ENCODE assay signal across 22 cellular contexts in genomic region chr11:11211186-11211585, GRCh38.
DNase-seq lines count a peak whose midpoint lies in the region; ATAC-seq and TF ChIP-seq lines count a peak whose summit lies in the region.
"Had no signal": no experiment of that assay in that cellular context is flagged by ENCODE, and none has a peak within 500 bp of the region (broad histone marks: within the 10 kb centered on the region; RNA-seq: fewer than 3 reads in every experiment).

No MANE protein-coding gene starts in this region.

- H3K36me3 Mint-ChIP-seq in activated CD4-positive, alpha-beta memory T cell treated with anti-CD3 and anti-CD28 coated beads, Interleukin-2, amount 10 ng/mL, durations not matched to agents 7 days and 5 days (ENCODE audit: low read depth), result no peaks in the 10 kb centered on the region

- no peak overlapping the region for H3K27ac Mint-ChIP-seq in activated CD4-positive, alpha-beta memory T cell treated with anti-CD3 and anti-CD28 coated beads, Interleukin-2, amount 10 ng/mL, durations not matched to agents 7 days and 5 days
- H3K27ac Mint-ChIP-seq: activated CD4-positive, alpha-beta T cell treated with anti-CD3 and anti-CD28 coated beads, Interleukin-2, amount 10 ng/mL, durations not matched to agents 24 days and 14 days had no signal

- 28% methylated on average over 7 of the region's 7 CpGs for WGBS in prostate gland

- no peaks in the 10 kb centered on the region for H3K9me3 Mint-ChIP-seq in activated CD4-positive, alpha-beta memory T cell treated with anti-CD3 and anti-CD28 coated beads, Interleukin-2, amount 10 ng/mL, durations not matched to agents 7 days and 5 days
- H3K9me3 Mint-ChIP-seq: activated CD4-positive, alpha-beta T cell treated with anti-CD3 and anti-CD28 coated beads, Interleukin-2, amount 10 ng/mL, durations not matched to agents 24 days and 14 days had no signal

- H3K4me3 Mint-ChIP-seq in activated CD4-positive, alpha-beta memory T cell treated with anti-CD3 and anti-CD28 coated beads, Interleukin-2, amount 10 ng/mL, durations not matched to agents 7 days and 5 days, result no peak overlapping the region
- H3K4me3 Mint-ChIP-seq: activated CD4-positive, alpha-beta T cell treated with anti-CD3 and anti-CD28 coated beads, Interleukin-2, amount 10 ng/mL, durations not matched to agents 24 days and 14 days; neural crest cell had no signal

- no peaks in the 10 kb centered on the region for H3K27me3 ChIP-seq in prostate gland (replicated peaks; ENCODE audit: insufficient read depth)
- H3K27me3 ChIP-seq: stomach had no signal

- TF ChIP-seq POLR2A in prostate gland (IDR thresholded peaks at IDR 0.05), result no peak

- CTCF ChIA-PET in activated CD4-positive, alpha-beta memory T cell treated with anti-CD3 and anti-CD28 coated beads, Interleukin-2, amount 10 ng/mL, durations not matched to agents 7 days and 5 days (lab: Charles Lee), result no interaction called here

- intact Hi-C loops in prostate gland (cut with DNase I), result no loop called here

- no peak overlapping the region for H3K4me3 ChIP-seq in prostate gland
- H3K4me3 ChIP-seq: smooth muscle cell, stomach had no signal

- H3K4me1 Mint-ChIP-seq in activated CD4-positive, alpha-beta memory T cell treated with anti-CD3 and anti-CD28 coated beads, Interleukin-2, amount 10 ng/mL, durations not matched to agents 7 days and 5 days, result no peaks in the 10 kb centered on the region
- H3K4me1 Mint-ChIP-seq: activated CD4-positive, alpha-beta T cell treated with anti-CD3 and anti-CD28 coated beads, Interleukin-2, amount 10 ng/mL, durations not matched to agents 24 days and 14 days had no signal

- POLR2A ChIA-PET in activated CD4-positive, alpha-beta memory T cell treated with anti-CD3 and anti-CD28 coated beads, Interleukin-2, amount 10 ng/mL, durations not matched to agents 7 days and 5 days (lab: Charles Lee), result no interaction called here

- H3K9me3 ChIP-seq in prostate gland, result no peaks in the 10 kb centered on the region
- H3K9me3 ChIP-seq: stomach had no signal

- peak; percentile 67 for ATAC-seq in esophagus mucosa

- DNase-seq in DMS79 treated with DMSO at 0.1 percent for 48 hours (lab: John Stamatoyannopoulos, UW), result peak; percentile 82
- no peak for DNase-seq in DMS79 (lab: John Stamatoyannopoulos, UW)
- peak; percentile 24 for DNase-seq in NCI-H460 (ENCODE audit: extremely low read depth, low read depth)
- peak; percentile 36 for DNase-seq in prostate gland (ENCODE audit: low spot score)
- DNase-seq in NCI-H146 treated with DMSO at 0.1 percent for 48 hours (lab: John Stamatoyannopoulos, UW; ENCODE audit: unreplicated experiment), result no peak
- DNase-seq in amniotic stem cell (lab: John Stamatoyannopoulos, UW), result no peak
- no peak for DNase-seq in activated CD4-positive, alpha-beta memory T cell treated with anti-CD3 and anti-CD28 coated beads, Interleukin-2, amount 10 ng/mL, durations not matched to agents 7 days and 5 days
- DNase-seq: 8988T; activated CD8-positive, alpha-beta memory T cell treated with anti-CD3 and anti-CD28 coated beads, Interleukin-2, amount 50 U/mL, for 4 hours; activated effector memory CD4-positive, alpha-beta T cell treated with anti-CD3 and anti-CD28 coated beads, Interleukin-2, amount 50 U/mL, for 16 hours; IMR-90; midbrain; NCI-H187; NCI-H526; OCI-M1; stimulated activated CD4-positive, alpha-beta T cell treated with anti-CD3 and anti-CD28 coated beads, Interleukin-4, amount 100 ng/mL, for 1 hour; stomach; T-helper 1 cell had no signal

- H3K27me3 Mint-ChIP-seq in activated CD4-positive, alpha-beta memory T cell treated with anti-CD3 and anti-CD28 coated beads, Interleukin-2, amount 10 ng/mL, durations not matched to agents 7 days and 5 days, result peaks cover 7% of the 10 kb centered on the region

- TF ChIP-seq CTCF in prostate gland (IDR thresholded peaks at IDR 0.05), result no peak

- H3K36me3 ChIP-seq in prostate gland, result no peaks in the 10 kb centered on the region
- H3K36me3 ChIP-seq: stomach had no signal

- no peaks in the 10 kb centered on the region for H3K4me1 ChIP-seq in prostate gland (replicated peaks)

- no peak overlapping the region for H3K27ac ChIP-seq in prostate gland
- H3K27ac ChIP-seq: stomach had no signal

Comparison
In these comparisons a context has a peak if more than half of its experiments do, and no peak if none do; other contexts are left out.
1. DNase-seq: peak in DMS79 treated with DMSO at 0.1 percent for 48 hours (single experiment), NCI-H460 (single experiment) and prostate gland (single experiment); none in DMS79 (single experiment), NCI-H146 treated with DMSO at 0.1 percent for 48 hours (single experiment), amniotic stem cell (single experiment) and activated CD4-positive, alpha-beta memory T cell treated with anti-CD3 and anti-CD28 coated beads, Interleukin-2, amount 10 ng/mL, durations not matched to agents 7 days and 5 days (single experiment).